Comparison of ENCODE assay signal across 9 cellular contexts in the genomic region with DNA sequence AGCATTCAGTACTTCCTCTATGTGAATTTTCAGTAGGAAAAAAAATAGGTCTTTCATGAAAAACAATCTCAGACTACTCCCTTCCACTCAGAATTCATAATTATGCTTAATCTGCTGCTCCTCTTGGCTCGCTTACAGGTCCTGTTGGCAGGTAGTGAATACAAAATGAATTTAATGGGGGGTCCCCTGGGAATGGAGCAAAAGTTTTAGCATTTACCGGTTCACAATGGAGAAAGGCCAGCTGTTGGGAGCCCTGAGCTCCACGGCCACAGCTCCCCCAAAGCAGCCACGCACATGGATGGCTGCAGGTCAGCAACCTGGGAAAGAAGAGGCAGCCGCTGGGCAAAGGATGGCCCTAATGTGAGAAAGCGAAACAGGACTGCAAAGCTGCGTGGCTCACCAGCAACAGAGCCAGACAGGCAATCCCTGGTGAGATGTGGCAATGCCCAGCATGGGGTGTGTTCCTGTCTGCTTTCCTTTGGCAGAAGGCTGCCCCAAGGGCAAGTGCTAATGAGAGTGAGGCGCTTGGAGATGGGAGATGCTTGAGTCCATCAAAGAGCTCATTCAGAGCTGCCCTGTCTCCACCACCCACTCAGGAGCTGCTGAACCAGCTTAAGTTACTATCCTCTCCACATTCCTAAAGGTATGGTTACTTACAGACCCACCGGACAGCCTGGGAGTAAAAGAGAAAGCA.
DNase-seq lines count a peak whose midpoint lies in the region; ATAC-seq and TF ChIP-seq lines count a peak whose summit lies in the region.
"Had no signal": no experiment of that assay in that cellular context is flagged by ENCODE, and none has a peak within 500 bp of the region (broad histone marks: within the 10 kb centered on the region; RNA-seq: fewer than 3 reads in every experiment).

No MANE protein-coding gene starts in this region.

- no peaks in the 10 kb centered on the region for H3K36me3 ChIP-seq in heart left ventricle
- no peaks in the 10 kb centered on the region for H3K36me3 ChIP-seq in aorta (ENCODE audit: control insufficient read depth in 1 of 2, insufficient read depth in 2 of 2, low read length in 1 of 2)
- H3K36me3 ChIP-seq in effector memory CD4-positive, alpha-beta T cell (ENCODE audit: control insufficient read depth, insufficient read depth, low read length), result no peaks in the 10 kb centered on the region

- TF ChIP-seq POLR2A in heart left ventricle (IDR thresholded peaks at IDR 0.05), result no peak

- ATAC-seq in heart left ventricle (peak; percentile 34 to 80 (median 48)), Right ventricle myocardium inferior (no peak), aorta (ENCODE audit: low FRiP score) (peak; percentile 26), GM18511 (IDR thresholded peaks at IDR 0.05; ENCODE audit: unreplicated experiment) (no peak)

- no peak for TF ChIP-seq CTCF in heart left ventricle (IDR thresholded peaks at IDR 0.05)
- TF ChIP-seq CTCF in epithelial cell of esophagus (IDR thresholded peaks at IDR 0.05; ENCODE audit: insufficient read depth, low read depth, low read length, missing control alignments), result no peak

- H3K27ac ChIP-seq in heart left ventricle (no peak overlapping the region), aorta (ENCODE audit: low read depth in 1 of 2, low read length in 2 of 2) (no peak overlapping the region)
- H3K27ac ChIP-seq in effector memory CD4-positive, alpha-beta T cell (ENCODE audit: insufficient read depth, low read length, poor library complexity, severe bottlenecking), result no peak overlapping the region

- H3K27me3 ChIP-seq in heart left ventricle, result no peaks in the 10 kb centered on the region
- H3K27me3 ChIP-seq in aorta (ENCODE audit: control insufficient read depth in 1 of 2, insufficient read depth in 2 of 2, low read length in 1 of 2), result no peaks in the 10 kb centered on the region
- no peaks in the 10 kb centered on the region for H3K27me3 ChIP-seq in effector memory CD4-positive, alpha-beta T cell (replicated peaks; ENCODE audit: control insufficient read depth, insufficient read depth, low read length, poor library complexity, severe bottlenecking)

- H3K9me3 ChIP-seq in heart left ventricle (peaks cover 0 to 2% (median 0%) of the 10 kb centered on the region in 12 donors), aorta (ENCODE audit: control insufficient read depth, low read length) (no peaks in the 10 kb centered on the region)
- H3K9me3 ChIP-seq in effector memory CD4-positive, alpha-beta T cell (ENCODE audit: control insufficient read depth, low read length), result no peaks in the 10 kb centered on the region

- peaks cover 0 to 8% (median 1%) of the 10 kb centered on the region in 12 donors for H3K4me1 ChIP-seq in heart left ventricle
- H3K4me1 ChIP-seq in aorta (ENCODE audit: control insufficient read depth in 1 of 2, insufficient read depth in 2 of 2, low read length in 2 of 2), result no peaks in the 10 kb centered on the region
- H3K4me1 ChIP-seq in effector memory CD4-positive, alpha-beta T cell (ENCODE audit: control insufficient read depth, insufficient read depth, low read length, poor library complexity, severe bottlenecking), result no peaks in the 10 kb centered on the region

- H3K4me3 ChIP-seq in heart left ventricle (peak overlapping the region in 4 of 12 donors; percentile 3 to 26 (median 10)), epithelial cell of esophagus (ENCODE audit: low read length) (no peak overlapping the region), aorta (ENCODE audit: low read length in 2 of 2) (no peak overlapping the region)
- H3K4me3 ChIP-seq in effector memory CD4-positive, alpha-beta T cell (ENCODE audit: insufficient read depth, low read depth, low read length, poor library complexity, severe bottlenecking), result no peak overlapping the region

- DNase-seq in heart left ventricle, result peak in 3 of 5 donors; percentile 34 to 67 (median 55)
- DNase-seq in Right ventricle myocardium inferior (ENCODE audit: missing footprints), result no peak
- DNase-seq in NCI-H446 treated with DMSO at 0.1 percent for 48 hours (lab: John Stamatoyannopoulos, UW), result peak; percentile 91
- DNase-seq in epithelial cell of esophagus (ENCODE audit: low read depth), result peak; percentile 98
- DNase-seq in aorta, result no peak
- no peak for DNase-seq in effector memory CD4-positive, alpha-beta T cell
- DNase-seq in stimulated activated CD8-positive, alpha-beta memory T cell treated with anti-CD3 and anti-CD28 coated beads, Interleukin-4, amount 100 ng/mL, for 48 hours, result no peak
- DNase-seq: activated T-cell treated with anti-CD3 and anti-CD28 coated beads, Interleukin-2, amount 50 U/mL, for 24 hours had no signal

- WGBS in heart left ventricle, 4 donors, result 50 to 69% (median 56%) methylated on average over 9 of the region's 9 CpGs
- WGBS in aorta, 2 donors, result 81 to 83% methylated on average over 9 of the region's 9 CpGs

- intact Hi-C loops in heart left ventricle (cut with DNase I) (loop anchor here in 1 of 10 donors (10.0 kb wide), 1 partner anchor 300 kb away; no protein-coding TSS in a partner anchor), Right ventricle myocardium inferior (cut with DNase I) (no loop called here), aorta (cut with DNase I) (no loop called here)

Comparison
In these comparisons a context has a peak if more than half of its experiments do, and no peak if none do; other contexts are left out.
1. ATAC-seq: peak in heart left ventricle (4 of 4) and aorta (single experiment); none in Right ventricle myocardium inferior (single experiment) and GM18511 (single experiment).
2. DNase-seq: peak in heart left ventricle (3 of 5), NCI-H446 treated with DMSO at 0.1 percent for 48 hours (single experiment) and epithelial cell of esophagus (single experiment); none in Right ventricle myocardium inferior (single experiment), aorta (0 of 2), effector memory CD4-positive, alpha-beta T cell (0 of 3) and stimulated activated CD8-positive, alpha-beta memory T cell treated with anti-CD3 and anti-CD28 coated beads, Interleukin-4, amount 100 ng/mL, for 48 hours (single experiment).